Comparison of ENCODE assay signal across 1 cellular context in genomic region chr1:21454904-21455303, GRCh38. TPM values are rescaled to one million over a fixed set of nuclear protein-coding genes. Genes with fewer than 3 reads are reported as not detected.
"Had no signal": no experiment of that assay in that cellular context is flagged by ENCODE, and none has a peak within 500 bp of the region (broad histone marks: within the 10 kb centered on the region; RNA-seq: fewer than 3 reads in every experiment).

No MANE protein-coding gene starts in this region.

RNA-seq across cellular contexts. Expression of gene ALPL, which starts 54.3 kb away (rescaled TPM):
- total RNA-seq: naive thymus-derived CD4-positive, alpha-beta T cell had no signal
- polyA plus RNA-seq: naive thymus-derived CD4-positive, alpha-beta T cell had no signal
